36 cellular contexts compared by ENCODE assay signal in the genomic region with DNA sequence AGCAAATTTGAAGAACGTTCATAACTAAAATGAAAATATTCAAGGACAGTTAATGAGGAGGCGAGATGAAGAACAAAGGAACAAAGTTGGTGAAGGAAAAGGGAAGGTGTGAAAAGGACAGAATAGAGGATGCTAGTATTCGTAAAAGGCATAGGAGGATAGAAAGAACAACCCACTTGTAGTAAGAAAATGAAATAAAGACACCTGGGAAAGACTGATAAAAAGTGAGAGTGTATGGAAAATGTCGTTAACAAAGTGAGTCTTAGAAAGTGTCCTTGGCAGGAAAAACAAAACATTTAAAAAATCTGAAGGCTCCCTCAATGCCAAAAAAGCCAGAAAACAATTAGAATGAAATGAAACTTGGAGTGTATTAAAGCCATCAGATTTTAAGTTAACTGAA.
"Had no signal": no experiment of that assay in that cellular context is flagged by ENCODE, and none has a peak within 500 bp of the region (broad histone marks: within the 10 kb centered on the region; RNA-seq: fewer than 3 reads in every experiment).

No MANE protein-coding gene starts in this region.

- H3K27me3 Mint-ChIP-seq: activated B cell treated with CpG ODN at 0.5 μM for 24 hours; activated CD4-positive, alpha-beta memory T cell treated with anti-CD3 and anti-CD28 coated beads for 36 hours; activated CD4-positive, alpha-beta T cell treated with anti-CD3 and anti-CD28 coated beads, Interleukin-2, amount 10 ng/mL, durations not matched to agents 24 days and 14 days; activated CD8-positive, alpha-beta T cell treated with anti-CD3 and anti-CD28 coated beads for 36 hours; activated naive CD8-positive, alpha-beta T cell treated with anti-CD3 and anti-CD28 coated beads for 36 hours; activated T-helper 17 cell treated with anti-CD3 and anti-CD28 coated beads, Interleukin-2, amount 50 U/mL, for 72 hours had no signal

- H3K27ac ChIP-seq: adrenal gland, body of pancreas, brain microvascular endothelial cell, breast epithelium, VCaP had no signal

- DNase-seq: activated B cell treated with CpG ODN at 0.5 μM for 24 hours; activated CD4-positive, alpha-beta memory T cell treated with anti-CD3 and anti-CD28 coated beads for 36 hours; activated CD4-positive, alpha-beta T cell treated with anti-CD3 and anti-CD28 coated beads for 4 hours; activated CD4-positive, alpha-beta T cell treated with anti-CD3 and anti-CD28 coated beads, Interleukin-2, amount 10 ng/mL, durations not matched to agents 24 days and 14 days; activated CD4-positive, alpha-beta T cell treated with anti-CD3 and anti-CD28 coated beads, Interleukin-2, amount 50 U/mL, for 1 hour; activated CD4-positive, alpha-beta T cell treated with anti-CD3 and anti-CD28 coated beads, Interleukin-2, amount 50 U/mL, for 4 hours; activated CD4-positive, CD25-positive, alpha-beta regulatory T cell treated with anti-CD3 and anti-CD28 coated beads, Interleukin-2, amount 50 U/mL, for 72 hours; activated CD8-positive, alpha-beta memory T cell treated with anti-CD3 and anti-CD28 coated beads, Interleukin-2, amount 50 U/mL, for 4 hours; activated CD8-positive, alpha-beta T cell treated with anti-CD3 and anti-CD28 coated beads for 36 hours; activated effector memory CD4-positive, alpha-beta T cell treated with anti-CD3 and anti-CD28 coated beads, Interleukin-2, amount 50 U/mL, for 16 hours; activated gamma-delta T cell treated with Interleukin-2 at 50 U/mL for 16 hours; activated naive CD4-positive, alpha-beta T cell; activated naive CD4-positive, alpha-beta T cell treated with anti-CD3 and anti-CD28 coated beads for 36 hours; activated naive CD4-positive, alpha-beta T cell treated with anti-CD3 and anti-CD28 coated beads, Interleukin-2, amount 50 U/mL, for 16 hours; activated naive CD8-positive, alpha-beta T cell treated with anti-CD3 and anti-CD28 coated beads for 36 hours; activated T-cell treated with anti-CD3 and anti-CD28 coated beads for 4 hours; activated T-cell treated with anti-CD3 and anti-CD28 coated beads, Interleukin-2, amount 50 U/mL, for 1 hour; activated T-cell treated with anti-CD3 and anti-CD28 coated beads, Interleukin-2, amount 50 U/mL, for 48 hours; adrenal gland; amniotic stem cell; aorta; body of pancreas; brain microvascular endothelial cell; central memory CD4-positive, alpha-beta T cell; T-helper 1 cell; T-helper 2 cell; T-helper 9 cell had no signal

- H3K36me3 Mint-ChIP-seq: activated naive CD4-positive, alpha-beta T cell treated with anti-CD3 and anti-CD28 coated beads, Interleukin-2, amount 50 U/mL, for 72 hours had no signal

- H3K4me1 Mint-ChIP-seq: activated B cell treated with CpG ODN at 0.5 μM for 24 hours; activated naive CD8-positive, alpha-beta T cell treated with anti-CD3 and anti-CD28 coated beads for 36 hours; activated T-helper 17 cell treated with anti-CD3 and anti-CD28 coated beads, Interleukin-2, amount 50 U/mL, for 72 hours had no signal

- H3K27ac Mint-ChIP-seq: activated B cell treated with CpG ODN at 0.5 μM for 24 hours; activated CD4-positive, alpha-beta memory T cell treated with anti-CD3 and anti-CD28 coated beads for 36 hours; activated CD4-positive, alpha-beta T cell treated with anti-CD3 and anti-CD28 coated beads, Interleukin-2, amount 10 ng/mL, durations not matched to agents 24 days and 14 days; activated CD8-positive, alpha-beta T cell treated with anti-CD3 and anti-CD28 coated beads for 36 hours; activated naive CD4-positive, alpha-beta T cell treated with anti-CD3 and anti-CD28 coated beads for 36 hours; activated naive CD4-positive, alpha-beta T cell treated with anti-CD3 and anti-CD28 coated beads, Interleukin-2, amount 50 U/mL, for 72 hours; activated naive CD8-positive, alpha-beta T cell treated with anti-CD3 and anti-CD28 coated beads for 36 hours; activated T-helper 1 cell treated with anti-CD3 and anti-CD28 coated beads, Interleukin-12 subunit alpha, Interleukin-12 subunit beta, Interleukin-2, Interleukin-4 antibody, amounts not matched to agents 30 ng/mL and 10 ng/mL and 1 ng/mL, durations not matched to agents 14 hours and 24 hours and 36 hours; activated T-helper 17 cell treated with anti-CD3 and anti-CD28 coated beads, Interleukin-2, amount 50 U/mL, for 72 hours; T-helper 1 cell treated with Interleukin-12 subunit alpha and Interleukin-12 subunit beta and Interleukin-4 antibody, amounts not matched to agents 30 μg/mL and 1 μg/mL, for 36 hours; T-helper 2 cell treated with Interferon-gamma antibody and Interleukin-4, amounts not matched to agents 5 μg/mL and 100 μg/mL, for 36 hours had no signal

- H3K27me3 ChIP-seq: adrenal gland, body of pancreas, brain microvascular endothelial cell, breast epithelium had no signal

- FAIRE-seq: astrocyte, TTC549 had no signal

- H3K36me3 ChIP-seq: adrenal gland, brain microvascular endothelial cell, breast epithelium had no signal

- H3K4me1 ChIP-seq: breast epithelium had no signal

- H3K9me3 Mint-ChIP-seq: activated B cell treated with CpG ODN at 0.5 μM for 24 hours; activated CD4-positive, alpha-beta memory T cell treated with anti-CD3 and anti-CD28 coated beads for 36 hours; activated CD4-positive, alpha-beta T cell treated with anti-CD3 and anti-CD28 coated beads, Interleukin-2, amount 10 ng/mL, durations not matched to agents 24 days and 14 days; activated CD8-positive, alpha-beta T cell treated with anti-CD3 and anti-CD28 coated beads for 36 hours; activated naive CD4-positive, alpha-beta T cell treated with anti-CD3 and anti-CD28 coated beads for 36 hours; activated naive CD4-positive, alpha-beta T cell treated with anti-CD3 and anti-CD28 coated beads, Interleukin-2, amount 50 U/mL, for 72 hours; activated naive CD8-positive, alpha-beta T cell treated with anti-CD3 and anti-CD28 coated beads for 36 hours; activated T-helper 1 cell treated with anti-CD3 and anti-CD28 coated beads, Interleukin-12 subunit alpha, Interleukin-12 subunit beta, Interleukin-2, Interleukin-4 antibody, amounts not matched to agents 30 ng/mL and 10 ng/mL and 1 ng/mL, durations not matched to agents 14 hours and 24 hours and 36 hours; activated T-helper 17 cell treated with anti-CD3 and anti-CD28 coated beads, Interleukin-2, amount 50 U/mL, for 72 hours; T-helper 1 cell treated with Interleukin-12 subunit alpha and Interleukin-12 subunit beta and Interleukin-4 antibody, amounts not matched to agents 30 μg/mL and 1 μg/mL, for 36 hours; T-helper 2 cell treated with Interferon-gamma antibody and Interleukin-4, amounts not matched to agents 5 μg/mL and 100 μg/mL, for 36 hours had no signal

- ATAC-seq: activated CD8-positive, alpha-beta T cell treated with anti-CD3 and anti-CD28 coated beads for 36 hours; activated naive CD4-positive, alpha-beta T cell treated with anti-CD3 and anti-CD28 coated beads, Interleukin-2, amount 50 U/mL, for 72 hours; activated T-helper 17 cell treated with anti-CD3 and anti-CD28 coated beads, Interleukin-2, amount 50 U/mL, for 72 hours; body of pancreas had no signal

- H3K4me3 ChIP-seq: adrenal gland, body of pancreas, breast epithelium had no signal

- H3K4me3 Mint-ChIP-seq: activated B cell treated with CpG ODN at 0.5 μM for 24 hours; activated CD4-positive, alpha-beta memory T cell treated with anti-CD3 and anti-CD28 coated beads for 36 hours; activated CD4-positive, alpha-beta T cell treated with anti-CD3 and anti-CD28 coated beads, Interleukin-2, amount 10 ng/mL, durations not matched to agents 24 days and 14 days; activated CD8-positive, alpha-beta T cell treated with anti-CD3 and anti-CD28 coated beads for 36 hours; activated naive CD4-positive, alpha-beta T cell treated with anti-CD3 and anti-CD28 coated beads for 36 hours; activated naive CD8-positive, alpha-beta T cell treated with anti-CD3 and anti-CD28 coated beads for 36 hours; activated T-helper 1 cell treated with anti-CD3 and anti-CD28 coated beads, Interleukin-12 subunit alpha, Interleukin-12 subunit beta, Interleukin-2, Interleukin-4 antibody, amounts not matched to agents 30 ng/mL and 10 ng/mL and 1 ng/mL, durations not matched to agents 14 hours and 24 hours and 36 hours; activated T-helper 17 cell treated with anti-CD3 and anti-CD28 coated beads, Interleukin-2, amount 50 U/mL, for 72 hours; T-helper 1 cell treated with Interleukin-12 subunit alpha and Interleukin-12 subunit beta and Interleukin-4 antibody, amounts not matched to agents 30 μg/mL and 1 μg/mL, for 36 hours; T-helper 2 cell treated with Interferon-gamma antibody and Interleukin-4, amounts not matched to agents 5 μg/mL and 100 μg/mL, for 36 hours had no signal

- H3K9me3 ChIP-seq: adrenal gland, body of pancreas, breast epithelium had no signal
